8 cellular contexts compared by ENCODE assay signal in the genomic region with DNA sequence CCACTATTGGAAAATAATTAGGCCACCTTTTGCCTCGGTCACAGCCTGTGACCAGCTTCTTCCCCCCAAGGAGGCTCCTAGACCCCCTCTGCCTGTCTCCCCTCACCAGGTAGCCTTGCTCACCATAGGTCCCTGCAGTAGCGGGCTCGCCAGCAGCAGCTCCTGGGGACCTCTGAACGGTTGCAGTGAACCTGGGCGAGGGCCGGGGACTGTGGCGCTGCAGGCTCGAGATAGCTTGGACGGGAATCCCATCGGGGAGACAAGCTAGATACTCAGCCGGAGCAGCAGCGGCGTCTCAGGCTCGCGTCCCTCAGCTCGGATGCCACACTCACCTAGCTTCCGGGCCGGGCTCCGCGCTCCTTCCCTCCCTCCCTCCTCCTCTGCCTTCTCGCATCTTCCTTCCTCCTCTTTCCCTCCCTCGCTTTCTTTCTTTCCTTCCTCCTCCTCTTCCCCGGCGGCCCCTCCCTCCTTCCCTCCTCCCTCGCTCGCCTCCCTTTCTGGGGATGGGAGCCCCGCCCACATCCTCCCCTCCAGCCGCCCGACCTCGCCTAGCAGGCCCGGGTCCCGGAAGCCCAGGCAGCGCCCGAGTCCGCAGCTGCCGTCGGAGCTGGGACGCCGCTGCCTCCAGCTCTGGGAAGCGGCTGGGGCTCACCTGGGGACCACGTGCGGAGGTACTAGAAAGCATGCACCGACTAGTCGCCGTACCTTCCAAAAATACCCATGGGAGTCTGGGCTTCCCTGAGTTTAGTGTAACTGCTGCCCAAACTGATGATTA. TPM values are rescaled to one million over a fixed set of nuclear protein-coding genes. Genes with fewer than 3 reads are reported as not detected.
DNase-seq lines count a peak whose midpoint lies in the region; ATAC-seq and TF ChIP-seq lines count a peak whose summit lies in the region.

A gene (minus strand): TSS at position 399 of the 775 bp plus-strand sequence. CDS start 4,603 bp downstream, outside the sequence.

- H3K9me3 Mint-ChIP-seq in activated naive CD8-positive, alpha-beta T cell treated with anti-CD3 and anti-CD28 coated beads, Interleukin-2, amount 10 ng/mL, durations not matched to agents 7 days and 5 days, result no peaks in the 10 kb centered on the region

- H3K9me3 ChIP-seq in HUES6 (ENCODE audit: control insufficient read depth, insufficient read depth, low read depth, low read length) (no peaks in the 10 kb centered on the region), right atrium auricular region (no peaks in the 10 kb centered on the region)

- peaks cover 21% of the 10 kb centered on the region for H3K4me1 ChIP-seq in HUES6 (ENCODE audit: control insufficient read depth, insufficient read depth, low read length)
- peaks cover 0 to 35% of the 10 kb centered on the region in 2 donors for H3K4me1 ChIP-seq in right atrium auricular region

- H3K4me3 ChIP-seq in HUES6 (ENCODE audit: low read depth, low read length) (peak within 1 kb of the TSS; percentile 86), right atrium auricular region (peak within 1 kb of the TSS; percentile 61 to 64)

- ATAC-seq in activated naive CD8-positive, alpha-beta T cell treated with anti-CD3 and anti-CD28 coated beads, Interleukin-2, amount 10 ng/mL, durations not matched to agents 7 days and 5 days (ENCODE audit: low read depth), result peak; percentile 65

- peak within 1 kb of the TSS; percentile 30 for H3K27ac Mint-ChIP-seq in activated naive CD8-positive, alpha-beta T cell treated with anti-CD3 and anti-CD28 coated beads, Interleukin-2, amount 10 ng/mL, durations not matched to agents 7 days and 5 days

- H3K27me3 ChIP-seq in HUES6 (ENCODE audit: control insufficient read depth, insufficient read depth, low read length), result peaks cover 35% of the 10 kb centered on the region
- H3K27me3 ChIP-seq in right atrium auricular region, result no peaks in the 10 kb centered on the region

- H3K36me3 Mint-ChIP-seq in activated naive CD8-positive, alpha-beta T cell treated with anti-CD3 and anti-CD28 coated beads, Interleukin-2, amount 10 ng/mL, durations not matched to agents 7 days and 5 days, result no peaks in the 10 kb centered on the region

- H3K36me3 ChIP-seq in HUES6 (ENCODE audit: control insufficient read depth, insufficient read depth, low read length), result peaks cover 15% of the 10 kb centered on the region
- no peaks in the 10 kb centered on the region for H3K36me3 ChIP-seq in right atrium auricular region

- H3K4me1 Mint-ChIP-seq in activated naive CD8-positive, alpha-beta T cell treated with anti-CD3 and anti-CD28 coated beads, Interleukin-2, amount 10 ng/mL, durations not matched to agents 7 days and 5 days, result peaks cover 26% of the 10 kb centered on the region

- peak within 1 kb of the TSS; percentile 60 for H3K4me3 Mint-ChIP-seq in activated naive CD8-positive, alpha-beta T cell treated with anti-CD3 and anti-CD28 coated beads, Interleukin-2, amount 10 ng/mL, durations not matched to agents 7 days and 5 days

- no peak for TF ChIP-seq CTCF in right atrium auricular region (IDR thresholded peaks at IDR 0.05)

- DNase-seq in COLO668 (lab: John Stamatoyannopoulos, UW; ENCODE audit: unreplicated experiment) (peak; percentile 77), right atrium auricular region (ENCODE audit: low spot score) (peak; percentile 84), retina (peak; percentile 80), SW 1271 (lab: John Stamatoyannopoulos, UW) (no peak), amygdala (lab: John Stamatoyannopoulos, UW) (no peak), NCI-H2107 (lab: John Stamatoyannopoulos, UW) (no peak)
- DNase-seq in activated naive CD8-positive, alpha-beta T cell treated with anti-CD3 and anti-CD28 coated beads, Interleukin-2, amount 10 ng/mL, durations not matched to agents 7 days and 5 days, result peak; percentile 52

- POLR2A ChIA-PET in activated naive CD8-positive, alpha-beta T cell treated with anti-CD3 and anti-CD28 coated beads, Interleukin-2, amount 10 ng/mL, durations not matched to agents 7 days and 5 days (lab: Charles Lee), result no interaction called here

- H3K27me3 Mint-ChIP-seq in activated naive CD8-positive, alpha-beta T cell treated with anti-CD3 and anti-CD28 coated beads, Interleukin-2, amount 10 ng/mL, durations not matched to agents 7 days and 5 days, result peaks cover 66% of the 10 kb centered on the region

- H3K9ac ChIP-seq in HUES6 (ENCODE audit: low read length), result peak within 1 kb of the TSS; percentile 89

- H3K27ac ChIP-seq in HUES6 (ENCODE audit: low read depth, low read length) (peak within 1 kb of the TSS; percentile 82; the same call in 1 of the 2 replicates), right atrium auricular region (peak within 1 kb of the TSS; percentile 92 to 93)

RNA-seq across cellular contexts. Expression of the gene that starts here (rescaled TPM):
- under 1 TPM; 0.34 to 0.42 TPM for total RNA-seq in activated naive CD8-positive, alpha-beta T cell treated with anti-CD3 and anti-CD28 coated beads, Interleukin-2, amount 10 ng/mL, durations not matched to agents 7 days and 5 days
- total RNA-seq in right atrium auricular region, result 10 to 100 TPM in 1 of 2 donors, 1 to 10 TPM in 1; 7.8 to 17.9 TPM

Comparison
In these comparisons a context has a peak if more than half of its experiments do, and no peak if none do; other contexts are left out.
1. RNA of the gene that starts here (total RNA-seq): 7.8 to 17.9 TPM in right atrium auricular region; 0.34 to 0.42 TPM in activated naive CD8-positive, alpha-beta T cell treated with anti-CD3 and anti-CD28 coated beads, Interleukin-2, amount 10 ng/mL, durations not matched to agents 7 days and 5 days; every median in the first group is over 4 times any median in the second.
2. Peak in DNase-seq and ATAC-seq in activated naive CD8-positive, alpha-beta T cell treated with anti-CD3 and anti-CD28 coated beads, Interleukin-2, amount 10 ng/mL, durations not matched to agents 7 days and 5 days; RNA of the gene not detected or under 1 TPM.
3. DNase-seq: peak in COLO668 (single experiment), right atrium auricular region (single experiment) and retina (single experiment); none in SW 1271 (0 of 2), amygdala (0 of 56) and NCI-H2107 (single experiment).